In the genomic region with DNA sequence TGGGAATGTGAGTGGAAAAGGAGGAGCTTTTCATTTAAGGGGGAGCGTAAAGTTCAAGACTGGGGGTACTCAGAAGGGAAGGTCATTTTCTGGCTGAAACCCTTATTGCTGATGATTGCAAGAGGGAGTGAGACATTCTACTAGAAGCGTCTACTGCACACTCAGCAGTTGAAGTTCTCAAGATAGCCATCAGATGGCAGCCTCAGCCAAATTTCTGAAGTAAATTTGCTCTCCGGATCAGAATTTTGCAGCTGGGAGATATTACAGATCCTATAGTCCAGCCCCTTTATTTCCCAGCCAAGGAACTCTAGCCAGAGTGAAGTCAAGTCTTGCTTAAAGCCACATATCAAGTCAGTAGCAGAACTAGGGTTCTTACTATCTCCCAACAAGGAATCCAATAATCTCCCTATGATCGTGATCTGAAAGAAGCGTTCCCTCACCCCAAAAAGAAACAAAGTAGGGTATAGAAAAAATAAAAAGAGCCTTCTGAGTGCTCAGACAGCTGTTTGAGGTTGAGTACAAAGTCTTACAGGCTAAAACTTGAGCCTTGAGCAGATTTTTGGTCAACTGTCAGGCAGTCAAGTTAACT, we compare ENCODE assay signal across 8 cellular contexts. TPM values are rescaled to one million over a fixed set of nuclear protein-coding genes. Genes with fewer than 3 reads are reported as not detected.
A peak's percentile ranks its signal among the peaks of the same experiment; 100 is the strongest.
DNase-seq lines count a peak whose midpoint lies in the region; ATAC-seq and TF ChIP-seq lines count a peak whose summit lies in the region.

No MANE protein-coding gene starts in this region.

- H3K9me3 ChIP-seq in thoracic aorta = no peaks in the 10 kb centered on the region

- H3K4me3 ChIP-seq in kidney epithelial cell (ENCODE audit: low read depth, low read length) = no peak overlapping the region
- H3K4me3 ChIP-seq in thoracic aorta = no peak overlapping the region

- peaks cover 76% of the 10 kb centered on the region for H3K27me3 Mint-ChIP-seq in MCF 10A (ENCODE audit: insufficient read depth, unreplicated experiment)

- intact Hi-C loops in MCF 10A (cut with micrococcal nuclease) = loop anchor here (1.0 to 2.0 kb wide), 4 partner anchors 59 to 574 kb away; no protein-coding TSS in a partner anchor

- H3K36me3 Mint-ChIP-seq in MCF 10A (ENCODE audit: insufficient read depth, unreplicated experiment) = no peaks in the 10 kb centered on the region

- POLR2A ChIA-PET in MCF 10A (lab: Yijun Ruan, JAX) = interaction anchor here (0.6 to 1.3 kb wide), 4 partner anchors 58 to 376 kb away, joined by 3 to 10 read pairs (median 4); a partner anchor contains a TSS

- H3K27me3 ChIP-seq in kidney epithelial cell (ENCODE audit: control insufficient read depth, insufficient read depth, low read length) = peaks cover 8% of the 10 kb centered on the region
- no peaks in the 10 kb centered on the region for H3K27me3 ChIP-seq in thoracic aorta (replicated peaks; ENCODE audit: insufficient read depth)

- CTCF ChIA-PET in MCF 10A (lab: Yijun Ruan, JAX) = interaction anchor here (0.6 to 5.1 kb wide), 48 partner anchors 9 to 1112 kb away, joined by 3 to 171 read pairs (median 4); a partner anchor contains a TSS

- H3K4me3 Mint-ChIP-seq in MCF 10A (ENCODE audit: unreplicated experiment) = no peak overlapping the region

- H3K36me3 ChIP-seq in kidney epithelial cell (ENCODE audit: control insufficient read depth, insufficient read depth, low read length) = no peaks in the 10 kb centered on the region
- H3K36me3 ChIP-seq in thoracic aorta = no peaks in the 10 kb centered on the region

- no peaks in the 10 kb centered on the region for H3K4me1 ChIP-seq in thoracic aorta (ENCODE audit: control insufficient read depth in 1 of 2, low read depth in 2 of 2)

- no peaks in the 10 kb centered on the region for H3K9me3 Mint-ChIP-seq in MCF 10A (ENCODE audit: unreplicated experiment)

- TF ChIP-seq CTCF in MCF 10A (IDR thresholded peaks at IDR 0.05; ENCODE audit: unreplicated experiment) = peak; percentile 93
- peak; percentile 84 for TF ChIP-seq CTCF in kidney epithelial cell (IDR thresholded peaks at IDR 0.05; ENCODE audit: insufficient read depth, low read length, poor library complexity, severe bottlenecking)
- peak; percentile 54 for TF ChIP-seq CTCF in thoracic aorta (IDR thresholded peaks at IDR 0.05)

- H3K27ac ChIP-seq in thoracic aorta = no peak overlapping the region

- no TSS peak for BruUV-seq in MCF 10A (replicated peaks; lab: Mats Ljungman, UMichigan)

- ATAC-seq in thoracic aorta (ENCODE audit: insufficient number of reproducible peaks, low FRiP score, low read depth) = no peak
- ATAC-seq in GM18861 (IDR thresholded peaks at IDR 0.05; ENCODE audit: unreplicated experiment) = no peak

- H3K4me1 Mint-ChIP-seq in MCF 10A (ENCODE audit: insufficient read depth, unreplicated experiment) = no peaks in the 10 kb centered on the region

- DNase-seq in NCI-H187 (lab: John Stamatoyannopoulos, UW) (peak; percentile 19 to 20), NCI-H187 treated with DMSO at 0.1 percent for 48 hours (lab: John Stamatoyannopoulos, UW) (no peak), HS-27A (ENCODE audit: low read depth) (peak; percentile 19), NCI-H774 (lab: John Stamatoyannopoulos, UW) (peak; percentile 78), MCF 10A (ENCODE audit: unreplicated experiment) (peak; percentile 60), kidney epithelial cell (ENCODE audit: low read depth) (peak; percentile 32), thoracic aorta (ENCODE audit: low spot score) (no peak)

- H3K27ac Mint-ChIP-seq in MCF 10A (ENCODE audit: low read depth, unreplicated experiment) = no peak overlapping the region

RNA-seq across cellular contexts. Expression of a gene that starts 24.0 kb away (rescaled TPM):
- not detected in 2 replicates for total RNA-seq in MCF 10A (2022)
- total RNA-seq in kidney epithelial cell = not detected in 2 replicates
- total RNA-seq in thoracic aorta = not detected

RNA-seq across cellular contexts. Expression of a gene that starts 29.3 kb away (rescaled TPM):
- total RNA-seq in MCF 10A (2022) (not detected in 2 replicates), kidney epithelial cell (not detected in 2 replicates), thoracic aorta (not detected)

Comparison
In these comparisons a context has a peak if more than half of its experiments do, and no peak if none do; other contexts are left out.
1. DNase-seq: peak in NCI-H187 (2 of 2), HS-27A (single experiment), NCI-H774 (single experiment), MCF 10A (single experiment) and kidney epithelial cell (single experiment); none in NCI-H187 treated with DMSO at 0.1 percent for 48 hours (single experiment) and thoracic aorta (single experiment).
2. Peak in every context shown above with its lines, with median percentiles within 50 percentile points of each other: CTCF ChIP-seq.